ENCODE assay signal across 3 cellular contexts in genomic region chr3:195913382-195913781, GRCh38.
TF ChIP-seq lines count a peak whose summit lies in the region.

No MANE protein-coding gene starts in this region.

TF ChIP-seq in IMR-90, 13 proteins besides CTCF, POLR2A, EP300 and RAD21:
- no peak for TF ChIP-seq NFE2L2 (IDR thresholded peaks at IDR 0.05; ENCODE audit: low read depth, low read length)
- no peak for TF ChIP-seq MXI1 (IDR thresholded peaks at IDR 0.05; ENCODE audit: borderline replicate concordance, low read depth, low read length)
- no peak for TF ChIP-seq MAZ (IDR thresholded peaks at IDR 0.05; ENCODE audit: borderline replicate concordance, low read depth, low read length)
- no peak for TF ChIP-seq FOS (IDR thresholded peaks at IDR 0.05; ENCODE audit: low read depth, low read length)
- no peak for TF ChIP-seq BHLHE40 (IDR thresholded peaks at IDR 0.05; ENCODE audit: low read depth, low read length)

TF ChIP-seq in H1, 55 proteins besides CTCF, POLR2A, EP300 and RAD21:
- TF ChIP-seq CHD1 (IDR thresholded peaks at IDR 0.05; ENCODE audit: low read depth, low read length) (no peak), BCL11A (IDR thresholded peaks at IDR 0.05; ENCODE audit: low read depth in 2 of 2, low read length in 2 of 2) (no peak), EZH2 (IDR thresholded peaks at IDR 0.05; ENCODE audit: low read depth, low read length, severe bottlenecking) (no peak), BACH1 (IDR thresholded peaks at IDR 0.05; ENCODE audit: low read length) (no peak), MAX (IDR thresholded peaks at IDR 0.05) (no peak), HDAC6 (IDR thresholded peaks at IDR 0.05; ENCODE audit: low read depth, low read length) (no peak), NRF1 (IDR thresholded peaks at IDR 0.05; ENCODE audit: low read depth, low read length) (no peak), TAF1 (IDR thresholded peaks at IDR 0.05; ENCODE audit: low read depth, low read length) (no peak), ASH2L (IDR thresholded peaks at IDR 0.05; ENCODE audit: low read length) (no peak), GTF2F1 (IDR thresholded peaks at IDR 0.05; ENCODE audit: borderline replicate concordance, low read depth, low read length) (no peak)
TF ChIP-seq in H1: peak in this region for 0.

TF ChIP-seq in GM23338, 12 proteins besides CTCF, POLR2A, EP300 and RAD21:
- no peak for TF ChIP-seq NANOG (IDR thresholded peaks at IDR 0.05; ENCODE audit: borderline replicate concordance)
